20 cellular contexts compared by ENCODE assay signal in genomic region chr1:19014765-19015164, GRCh38. TPM values are rescaled to one million over a fixed set of nuclear protein-coding genes. Genes with fewer than 3 reads are reported as not detected.
DNase-seq lines count a peak whose midpoint lies in the region; ATAC-seq and TF ChIP-seq lines count a peak whose summit lies in the region.
"Had no signal": no experiment of that assay in that cellular context is flagged by ENCODE, and none has a peak within 500 bp of the region (broad histone marks: within the 10 kb centered on the region; RNA-seq: fewer than 3 reads in every experiment).

No MANE protein-coding gene starts in this region.

- H3K9me3 ChIP-seq in BLaER1, result no peaks in the 10 kb centered on the region
- H3K9me3 ChIP-seq in Caco-2, result no peaks in the 10 kb centered on the region
- no peaks in the 10 kb centered on the region for H3K9me3 ChIP-seq in colonic mucosa
- H3K9me3 ChIP-seq: SK-N-SH had no signal

- H3K4me1 ChIP-seq in BLaER1 (peaks cover 28% of the 10 kb centered on the region), Caco-2 (peaks cover 52% of the 10 kb centered on the region), colonic mucosa (peaks cover 18% of the 10 kb centered on the region)

- H3K4me3 Mint-ChIP-seq in Caco-2 (ENCODE audit: unreplicated experiment) (no peak overlapping the region), osteocyte (ENCODE audit: unreplicated experiment) (no peak overlapping the region)
- H3K4me3 Mint-ChIP-seq: CD4-positive, CD25-positive, alpha-beta regulatory T cell had no signal

- no peaks in the 10 kb centered on the region for H4K20me1 ChIP-seq in BLaER1

- H3K9ac ChIP-seq in BLaER1, result no peak overlapping the region
- no peak overlapping the region for H3K9ac ChIP-seq in colonic mucosa (ENCODE audit: low read depth in 2 of 2, low read length in 2 of 2)
- H3K9ac ChIP-seq: SK-N-SH had no signal

- H3K36me3 ChIP-seq in BLaER1 (no peaks in the 10 kb centered on the region), Caco-2 (ENCODE audit: control insufficient read depth, insufficient read depth, low read length) (no peaks in the 10 kb centered on the region), colonic mucosa (no peaks in the 10 kb centered on the region)

- H3K4me3 ChIP-seq in BLaER1 (no peak overlapping the region), Caco-2 (ENCODE audit: low read depth, low read length) (no peak overlapping the region), colonic mucosa (no peak overlapping the region)
- H3K4me3 ChIP-seq: GM12878, K562 had no signal

- no peaks in the 10 kb centered on the region for H3K27me3 ChIP-seq in BLaER1
- no peaks in the 10 kb centered on the region for H3K27me3 ChIP-seq in Caco-2 (replicated peaks; ENCODE audit: control insufficient read depth, insufficient read depth, low read length)
- no peaks in the 10 kb centered on the region for H3K27me3 ChIP-seq in colonic mucosa

- no TSS peak for BruUV-seq in Caco-2 (replicated peaks; lab: Mats Ljungman, UMichigan)

- H3K9me3 Mint-ChIP-seq in Caco-2 (ENCODE audit: unreplicated experiment), result no peaks in the 10 kb centered on the region
- H3K9me3 Mint-ChIP-seq in osteocyte (ENCODE audit: unreplicated experiment), result no peaks in the 10 kb centered on the region

- H3K4me2 ChIP-seq in BLaER1, result peak overlapping the region; percentile 48; the same call in 1 of the 2 replicates
- H3K4me2 ChIP-seq: SK-N-SH had no signal

- H3K27ac ChIP-seq in BLaER1 (no peak overlapping the region), colonic mucosa (peak overlapping the region; percentile 63)

- intact Hi-C loops in Caco-2 (cut with micrococcal nuclease; ENCODE audit: unreplicated experiment) (loop anchor here (5.0 kb wide), 2 partner anchors 73 to 102 kb away; no protein-coding TSS in a partner anchor), colonic mucosa (cut with DNase I) (loop anchor here (5.0 kb wide), 1 partner anchor 57 kb away; the partner anchor contains the start of gene IFFO2)

- H3K27ac Mint-ChIP-seq in Caco-2 (ENCODE audit: unreplicated experiment) (peak overlapping the region; percentile 78), osteocyte (ENCODE audit: unreplicated experiment) (no peak overlapping the region)
- H3K27ac Mint-ChIP-seq: CD4-positive, CD25-positive, alpha-beta regulatory T cell had no signal

- ATAC-seq in GM21576 (IDR thresholded peaks at IDR 0.05; ENCODE audit: unreplicated experiment), result no peak
- ATAC-seq: GM12878, K562 had no signal

- H3K36me3 Mint-ChIP-seq in Caco-2 (ENCODE audit: insufficient read depth, unreplicated experiment) (no peaks in the 10 kb centered on the region), osteocyte (ENCODE audit: unreplicated experiment) (no peaks in the 10 kb centered on the region)
- H3K36me3 Mint-ChIP-seq: CD4-positive, CD25-positive, alpha-beta regulatory T cell had no signal

- CTCF ChIA-PET in Caco-2 (lab: Charles Lee) (interaction anchor here (0.5 to 0.7 kb wide), 2 partner anchors 24 to 114 kb away, joined by 3 read pairs; no protein-coding TSS in a partner anchor), HEK293T (lab: Yijun Ruan, JAX) (interaction anchor here (1.3 kb wide), 1 partner anchor 102 kb away, joined by 4 read pairs; no protein-coding TSS in a partner anchor)

- H3K4me1 Mint-ChIP-seq in Caco-2 (ENCODE audit: low read depth, unreplicated experiment) (peaks cover 30% of the 10 kb centered on the region), osteocyte (ENCODE audit: unreplicated experiment) (peaks cover 29% of the 10 kb centered on the region)

- TF ChIP-seq CTCF in Caco-2 (IDR thresholded peaks at IDR 0.05; ENCODE audit: insufficient read depth in 1 of 2, low read depth in 1 of 2, low read length in 1 of 2, severe bottlenecking in 1 of 2, unreplicated experiment in 1 of 2) (no peak), colonic mucosa (IDR thresholded peaks at IDR 0.05) (no peak), osteocyte (IDR thresholded peaks at IDR 0.05) (no peak)

- DNase-seq in Caco-2 (no peak), colonic mucosa (no peak), osteocyte (ENCODE audit: extremely low spot score, unreplicated experiment) (peak; percentile 57), GF-D8 (lab: John Stamatoyannopoulos, UW) (no peak), HEK293T (ENCODE audit: extremely low spot score) (no peak), DMS79 treated with DMSO at 0.1 percent for 48 hours (lab: John Stamatoyannopoulos, UW) (no peak)
- DNase-seq: ACHN; AML-193; CD4-positive, CD25-positive, alpha-beta regulatory T cell; COR-L47; NCI-H2227 treated with DMSO at 0.1 percent for 48 hours; NCI-H510A treated with DMSO at 0.1 percent for 48 hours; NCI-H774; RPMI8226; SHP77 treated with DMSO at 0.1 percent for 48 hours; SK-N-SH had no signal

- H3K27me3 Mint-ChIP-seq in Caco-2 (ENCODE audit: insufficient read depth, unreplicated experiment) (no peaks in the 10 kb centered on the region), osteocyte (ENCODE audit: unreplicated experiment) (no peaks in the 10 kb centered on the region)

- POLR2A ChIA-PET in Caco-2 (lab: Charles Lee), result no interaction called here
- POLR2A ChIA-PET in HEK293T (lab: Yijun Ruan, JAX), result no interaction called here

TF ChIP-seq in HEK293T, 16 proteins besides CTCF, POLR2A, EP300 and RAD21:
- TF ChIP-seq L3MBTL2 (conservative IDR thresholded peaks at IDR 0.05) (no peak), FOXK2 (IDR thresholded peaks at IDR 0.05) (no peak), CTBP1 (IDR thresholded peaks at IDR 0.05; ENCODE audit: borderline replicate concordance) (no peak), PKNOX1 (IDR thresholded peaks at IDR 0.05) (no peak), HDGF (IDR thresholded peaks at IDR 0.05; ENCODE audit: borderline replicate concordance) (no peak), BHLHE40 (IDR thresholded peaks at IDR 0.05; ENCODE audit: borderline replicate concordance) (no peak), SUZ12 (IDR thresholded peaks at IDR 0.05) (no peak), FOXM1 (IDR thresholded peaks at IDR 0.05; ENCODE audit: borderline replicate concordance) (no peak), ARNT (IDR thresholded peaks at IDR 0.05) (no peak), LEF1 (IDR thresholded peaks at IDR 0.05; ENCODE audit: borderline replicate concordance) (no peak), FOXA1 (IDR thresholded peaks at IDR 0.05) (no peak), TARDBP (IDR thresholded peaks at IDR 0.05) (no peak), ZNF384 (IDR thresholded peaks at IDR 0.05) (no peak), ELF4 (IDR thresholded peaks at IDR 0.05) (no peak)

RNA-seq across cellular contexts. Expression of gene IFFO2, which starts 58.3 kb away (rescaled TPM):
- 18.7 and 23.7 TPM in 2 replicates for total RNA-seq in Caco-2 (2022)
- total RNA-seq in colonic mucosa, result 10 to 100 TPM in 1 of 2 donors, 1 to 10 TPM in 1; 5.6 to 14.0 TPM
- total RNA-seq in osteocyte, result 6.8 and 8.0 TPM in 2 replicates
